Comparison of ENCODE assay signal across 8 cellular contexts in genomic region chr17:77140878-77141767, GRCh38. TPM values are rescaled to one million over a fixed set of nuclear protein-coding genes. Genes with fewer than 3 reads are reported as not detected.
DNase-seq lines count a peak whose midpoint lies in the region; ATAC-seq and TF ChIP-seq lines count a peak whose summit lies in the region.

SEC14L1 (plus strand) TSS chr17:77140969; CDS start chr17:77143597, 2,628 bp downstream.

- peaks cover 18% of the 10 kb centered on the region for H3K4me1 ChIP-seq in BE2C

- no peaks in the 10 kb centered on the region for H3K27me3 Mint-ChIP-seq in T-helper 17 cell

- peak within 1 kb of the TSS; percentile 91 for H3K4me3 Mint-ChIP-seq in T-helper 17 cell

- H3K27ac ChIP-seq in HL-60 (replicated peaks) (peak within 1 kb of the TSS; percentile 96), layer of hippocampus (ENCODE audit: low read depth, low read length) (peak within 1 kb of the TSS; percentile 95)

- H3K36me3 Mint-ChIP-seq in T-helper 17 cell (ENCODE audit: low read depth), result peaks cover 6% of the 10 kb centered on the region

- peaks cover 11% of the 10 kb centered on the region for H3K36me3 ChIP-seq in BE2C

- TF ChIP-seq CTCF in BE2C (IDR thresholded peaks at IDR 0.05; ENCODE audit: low read depth, low read length), result no peak
- no peak for TF ChIP-seq CTCF in HL-60 (IDR thresholded peaks at IDR 0.05; ENCODE audit: insufficient read depth, low read length)

- H3K4me1 Mint-ChIP-seq in T-helper 17 cell, result peaks cover 29% of the 10 kb centered on the region

- ATAC-seq in GM19372 (IDR thresholded peaks at IDR 0.05; ENCODE audit: low read depth, unreplicated experiment), result peak; percentile 44
- peak; percentile 67 for ATAC-seq in T-helper 17 cell

- H3K9me3 ChIP-seq in BE2C, result no peaks in the 10 kb centered on the region; the same call in 1 of the 2 replicates
- no peaks in the 10 kb centered on the region for H3K9me3 ChIP-seq in T-helper 17 cell (ENCODE audit: control insufficient read depth, low read length, poor library complexity, severe bottlenecking)

- H3K27me3 ChIP-seq in BE2C (no peaks in the 10 kb centered on the region), HL-60 (ENCODE audit: insufficient read depth, poor library complexity, severe bottlenecking) (no peaks in the 10 kb centered on the region), layer of hippocampus (ENCODE audit: control insufficient read depth, insufficient read depth, low read length) (no peaks in the 10 kb centered on the region)

- DNase-seq in BE2C, result peak; percentile 69
- peak in 1 of 2 experiments; percentile 16 for DNase-seq in HL-60 (ENCODE audit: low read depth in 1 of 2, low spot score in 1 of 2)
- no peak for DNase-seq in T-helper 17 cell
- peak; percentile 11 for DNase-seq in central memory CD4-positive, alpha-beta T cell
- peak; percentile 17 to 21 for DNase-seq in stimulated activated CD4-positive, alpha-beta T cell treated with anti-CD3 and anti-CD28 coated beads, Interleukin-2, amount 100 ng/mL, for 48 hours
- DNase-seq in 8988T, result no peak

- H3K4me3 ChIP-seq in BE2C (ENCODE audit: low read depth, low read length), result peak within 1 kb of the TSS; percentile 82
- H3K4me3 ChIP-seq in HL-60 (replicated peaks; ENCODE audit: insufficient read depth, low read length), result peak within 1 kb of the TSS; percentile 74

- H3K27ac Mint-ChIP-seq in T-helper 17 cell, result peak within 1 kb of the TSS; percentile 92

RNA-seq across cellular contexts. Expression of gene SEC14L1, which starts in this region (rescaled TPM):
- polyA plus RNA-seq in BE2C (2012; ENCODE audit: insufficient read depth, insufficient read length, low read depth), result 36.1 TPM
- 100 to 1,000 TPM in 1 of 2 donors, 10 to 100 TPM in 1; 96.6 to 140 TPM for total RNA-seq in T-helper 17 cell

Comparison
In these comparisons a context has a peak if more than half of its experiments do, and no peak if none do; other contexts are left out.
1. DNase-seq: peak in BE2C (single experiment), central memory CD4-positive, alpha-beta T cell (single experiment) and stimulated activated CD4-positive, alpha-beta T cell treated with anti-CD3 and anti-CD28 coated beads, Interleukin-2, amount 100 ng/mL, for 48 hours (2 of 2); none in T-helper 17 cell (0 of 3) and 8988T (single experiment).